Comparison of ENCODE assay signal across 1 cellular context in the genomic region with DNA sequence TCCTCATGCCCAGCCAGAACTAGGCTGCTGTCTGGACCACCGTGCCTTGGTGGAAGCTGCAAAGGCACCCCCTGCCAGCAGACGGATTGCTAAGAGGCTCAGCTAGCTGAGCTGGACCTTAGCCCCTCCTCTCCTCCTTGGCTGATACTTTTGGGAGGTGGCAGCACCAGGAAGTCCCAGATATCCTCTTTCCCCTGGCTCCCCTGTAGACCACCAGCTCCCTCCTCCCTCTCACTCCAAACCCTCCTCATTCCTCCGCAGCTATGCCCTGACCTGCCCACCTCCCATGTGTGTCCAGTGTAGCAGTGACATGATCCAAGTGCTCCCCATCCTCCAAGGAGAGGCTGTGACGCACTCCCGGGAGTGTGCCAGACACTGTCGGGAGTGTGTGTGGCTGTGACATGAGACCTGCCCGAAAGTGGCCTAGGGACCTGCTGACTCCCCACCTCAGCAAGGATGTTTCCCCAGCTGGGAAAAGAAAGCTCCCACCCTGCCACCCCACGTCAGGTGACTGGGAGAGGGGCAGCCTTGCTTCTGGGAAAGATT.
TF ChIP-seq lines count a peak whose summit lies in the region.

No MANE protein-coding gene starts in this region.

TF ChIP-seq in GM23338, 12 proteins besides CTCF, POLR2A, EP300 and RAD21:
- TF ChIP-seq ZNF331 (CRISPR knock-in tag; IDR thresholded peaks at IDR 0.05; ENCODE audit: low read depth) (no peak), ZNF114 (CRISPR knock-in tag; IDR thresholded peaks at IDR 0.05) (no peak), ETS1 (IDR thresholded peaks at IDR 0.05) (no peak), EZH2phosphoT487 (IDR thresholded peaks at IDR 0.05; ENCODE audit: unreplicated experiment) (no peak), EZH2 (IDR thresholded peaks at IDR 0.05; ENCODE audit: low read depth, unreplicated experiment) (no peak), CREB1 (CRISPR knock-in tag; IDR thresholded peaks at IDR 0.05; ENCODE audit: low read depth) (no peak), POLR2AphosphoS5 (IDR thresholded peaks at IDR 0.05; ENCODE audit: low read depth) (no peak), ZNF462 (CRISPR knock-in tag; IDR thresholded peaks at IDR 0.05) (no peak), STAT1 (IDR thresholded peaks at IDR 0.05; ENCODE audit: unreplicated experiment) (no peak), JUNB (IDR thresholded peaks at IDR 0.05; ENCODE audit: unreplicated experiment) (no peak), REST (IDR thresholded peaks at IDR 0.05; ENCODE audit: unreplicated experiment) (no peak), NANOG (IDR thresholded peaks at IDR 0.05; ENCODE audit: borderline replicate concordance) (no peak)
TF ChIP-seq in GM23338: peak in this region for 0.
